Comparison of ENCODE assay signal across 7 cellular contexts in genomic region chr7:128869138-128869943, GRCh38. TPM values are rescaled to one million over a fixed set of nuclear protein-coding genes. Genes with fewer than 3 reads are reported as not detected.
DNase-seq lines count a peak whose midpoint lies in the region; ATAC-seq and TF ChIP-seq lines count a peak whose summit lies in the region.

No MANE protein-coding gene starts in this region.

- peaks cover 4% of the 10 kb centered on the region for H3K4me1 ChIP-seq in ovary (ENCODE audit: insufficient read depth)

- no peak overlapping the region for H3K27ac Mint-ChIP-seq in glutamatergic neuron (ENCODE audit: unreplicated experiment)

- peaks cover 8% of the 10 kb centered on the region for H3K9me3 Mint-ChIP-seq in glutamatergic neuron (ENCODE audit: unreplicated experiment)

- H3K27ac ChIP-seq in ovary = no peak overlapping the region

- H3K4me3 ChIP-seq in ovary = peak overlapping the region; percentile 33

- H3K36me3 ChIP-seq in ovary = no peaks in the 10 kb centered on the region

- TF ChIP-seq CTCF in GM12872 (IDR thresholded peaks at IDR 0.05; ENCODE audit: insufficient read depth, low read depth, low read length) (0 out of 3 replicates have a peak, but pooled peaks have one; percentile 2), glutamatergic neuron (IDR thresholded peaks at IDR 0.05; ENCODE audit: partially characterized antibody, unreplicated experiment) (no peak), ovary (IDR thresholded peaks at IDR 0.05) (peak in 1 of 3 donors; percentile 19)

- intact Hi-C loops in ovary (cut with DNase I) = no loop called here

- no peaks in the 10 kb centered on the region for H3K36me3 Mint-ChIP-seq in glutamatergic neuron (ENCODE audit: unreplicated experiment)

- no peak for TF ChIP-seq POLR2A in ovary (IDR thresholded peaks at IDR 0.05)

- peaks cover 8% of the 10 kb centered on the region for H3K4me1 Mint-ChIP-seq in glutamatergic neuron (ENCODE audit: low read depth, unreplicated experiment)

- TF ChIP-seq EP300 in ovary (IDR thresholded peaks at IDR 0.05) = no peak

- H3K27me3 ChIP-seq in ovary = no peaks in the 10 kb centered on the region

- peak overlapping the region; percentile 73 for H3K4me3 Mint-ChIP-seq in glutamatergic neuron (ENCODE audit: unreplicated experiment)

- WGBS in ovary, 3 donors = 1 to 2% (median 1%) methylated on average over 38 to 86 of the region's 86 CpGs

- DNase-seq in NCI-H69 (lab: John Stamatoyannopoulos, UW) (peak; percentile 90), glutamatergic neuron (peak; percentile 71), ovary (peak in 4 of 5 donors; percentile 36 to 58 (median 45)), SHP77 treated with DMSO at 0.1 percent for 48 hours (lab: John Stamatoyannopoulos, UW) (no peak)
- DNase-seq in activated gamma-delta T cell treated with anti-CD3 and anti-CD28 coated beads, Interleukin-2, amount 50 U/mL, for 16 hours (ENCODE audit: low read depth) = peak; percentile 12

- peak; percentile 48 for ATAC-seq in HG02571 (IDR thresholded peaks at IDR 0.05; ENCODE audit: unreplicated experiment)

- H3K27me3 Mint-ChIP-seq in glutamatergic neuron (ENCODE audit: unreplicated experiment) = peaks cover 12% of the 10 kb centered on the region

- H3K9me3 ChIP-seq in ovary = no peaks in the 10 kb centered on the region

RNA-seq across cellular contexts. Expression of gene ATP6V1F, which starts 6.7 kb away (rescaled TPM):
- total RNA-seq in glutamatergic neuron (ENCODE audit: unreplicated experiment) (133 TPM), ovary (100 to 1,000 TPM in 1 of 7 donors, 10 to 100 TPM in 6; 57.3 to 108 (median 85.0) TPM)
- polyA plus RNA-seq in ovary = 100 to 1,000 TPM in 1 of 2 donors, 10 to 100 TPM in 1; 98.2 to 128 TPM

RNA-seq across cellular contexts. Expression of gene FLNC, which starts 39.1 kb away (rescaled TPM):
- total RNA-seq in glutamatergic neuron (ENCODE audit: unreplicated experiment) (241 TPM), ovary (10 to 100 TPM in 6 of 7 donors, 1 to 10 TPM in 1; 8.0 to 51.2 (median 17.3) TPM)
- polyA plus RNA-seq in ovary = 1 to 10 TPM; 6.5 to 6.8 TPM

RNA-seq across cellular contexts. Expression of gene KCP, which starts 41.2 kb away (rescaled TPM):
- total RNA-seq in glutamatergic neuron (ENCODE audit: unreplicated experiment) (2.2 TPM), ovary (1 to 10 TPM in 1 of 7 donors, under 1 TPM in 3, not detected in 3; 0.15 to 1.8 (median 0.21) TPM)
- polyA plus RNA-seq in ovary = under 1 TPM in 1 of 2 donors, not detected in 1; 0.05 TPM
